1 cellular context compared by ENCODE assay signal in genomic region chr1:32361674-32362473, GRCh38.
TF ChIP-seq lines count a peak whose summit lies in the region.

No MANE protein-coding gene starts in this region.

TF ChIP-seq in GM12878, 131 proteins besides CTCF, POLR2A, EP300 and RAD21:
- TF ChIP-seq SIN3A (IDR thresholded peaks at IDR 0.05; ENCODE audit: low read depth, low read length), result no peak
- TF ChIP-seq BHLHE40 (IDR thresholded peaks at IDR 0.05; ENCODE audit: borderline replicate concordance in 1 of 2, low read depth in 2 of 2, low read length in 1 of 2), result peak in 1 of 2 experiments; percentile 28; a peak in 1 of 4 replicates
- TF ChIP-seq NR2F1 (conservative IDR thresholded peaks at IDR 0.05), result peak; percentile 43; the same call in 1 of the 2 replicates
